Comparison of ENCODE assay signal across 18 cellular contexts in the genomic region with DNA sequence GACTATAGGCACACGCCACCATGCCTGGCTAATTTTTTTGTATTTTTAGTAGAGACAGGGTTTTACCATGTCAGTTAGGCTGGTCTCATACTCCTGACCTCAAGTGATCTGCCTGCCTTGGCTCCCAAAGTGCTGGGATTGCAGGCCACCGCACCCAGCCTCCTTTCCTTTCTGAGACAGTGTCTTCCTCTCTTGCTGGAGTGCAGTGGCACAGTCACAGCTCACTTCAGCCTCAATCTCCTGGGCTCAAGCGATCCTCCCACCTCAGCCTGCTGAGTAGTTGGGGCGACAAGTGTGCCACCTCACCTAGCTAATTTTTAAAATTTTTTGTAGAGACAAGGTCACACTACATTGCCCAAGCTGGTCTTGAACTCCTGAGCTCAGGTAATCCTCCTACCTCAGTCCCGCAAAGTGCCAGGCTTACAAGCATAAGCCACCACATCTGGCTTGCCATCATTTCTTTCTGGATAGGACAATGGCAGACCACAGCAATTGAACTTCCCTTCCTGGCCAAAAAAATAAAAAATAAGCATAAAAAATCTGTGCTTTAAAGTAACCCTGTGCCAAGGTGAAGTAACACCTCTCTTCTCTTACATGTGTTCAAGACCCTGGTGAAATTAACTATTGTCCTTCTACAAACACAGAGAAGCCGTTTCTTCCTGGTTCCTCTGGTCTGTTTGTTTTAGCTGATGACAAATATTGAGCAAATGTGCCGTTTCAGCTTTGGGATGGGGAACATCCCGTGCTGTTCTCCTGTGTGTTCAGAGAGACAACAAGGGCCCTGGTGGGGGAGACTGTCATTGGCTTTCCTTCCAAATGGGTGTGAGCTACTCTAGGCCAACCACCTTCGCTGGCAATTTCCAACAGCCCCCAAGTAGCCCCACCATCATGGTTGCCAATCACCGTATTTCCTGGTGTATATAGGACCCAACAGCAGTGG.
DNase-seq lines count a peak whose midpoint lies in the region; ATAC-seq and TF ChIP-seq lines count a peak whose summit lies in the region.
"Had no signal": no experiment of that assay in that cellular context is flagged by ENCODE, and none has a peak within 500 bp of the region (broad histone marks: within the 10 kb centered on the region; RNA-seq: fewer than 3 reads in every experiment).

No MANE protein-coding gene starts in this region.

- peak; percentile 45 to 55 for TF ChIP-seq RAD21 in liver (IDR thresholded peaks at IDR 0.05)

- H3K9ac ChIP-seq in liver (ENCODE audit: low read depth in 1 of 2, low read length in 2 of 2), result peak overlapping the region in 1 of 2 donors; percentile 49

- H3K27me3 ChIP-seq in PC-9 (ENCODE audit: insufficient read depth, low read depth) (no peaks in the 10 kb centered on the region), liver (ENCODE audit: control insufficient read depth in 4 of 4, insufficient read depth in 4 of 4, low read length in 3 of 4) (no peaks in the 10 kb centered on the region)
- H3K27me3 ChIP-seq: esophagus squamous epithelium, thyroid gland had no signal

- H3F3A ChIP-seq in PC-9 (ENCODE audit: insufficient read depth, low read depth), result peaks cover 20% of the 10 kb centered on the region; the same call in 1 of the 2 replicates

- intact Hi-C loops in PC-9 (cut with micrococcal nuclease; ENCODE audit: unreplicated experiment), result loop anchor here (5.0 kb wide), 1 partner anchor 147 kb away; no protein-coding TSS in a partner anchor

- no peaks in the 10 kb centered on the region for H4K20me1 ChIP-seq in PC-9 (ENCODE audit: insufficient read depth)

- BruUV-seq in PC-9 (replicated peaks; lab: Mats Ljungman, UMichigan), result no TSS peak

- H3K4me3 Mint-ChIP-seq in activated CD4-positive, alpha-beta T cell treated with anti-CD3 and anti-CD28 coated beads, Interleukin-2, amount 10 ng/mL, durations not matched to agents 7 days and 5 days, result no peak overlapping the region
- H3K4me3 Mint-ChIP-seq in stimulated activated naive B cell treated with anti-CD40 and anti-IgM and Interleukin-4, amounts not matched to agents 10 μg/mL and 1 μg/mL and 100 μg/mL, for 72 hours, result no peak overlapping the region
- H3K4me3 Mint-ChIP-seq in activated naive CD8-positive, alpha-beta T cell treated with anti-CD3 and anti-CD28 coated beads, Interleukin-2, amount 50 U/mL, for 24 hours, result no peak overlapping the region
- H3K4me3 Mint-ChIP-seq: naive thymus-derived CD8-positive, alpha-beta T cell had no signal

- no peak for ATAC-seq in stimulated activated naive B cell treated with anti-CD40 and anti-IgM and Interleukin-4, amounts not matched to agents 10 μg/mL and 1 μg/mL and 100 μg/mL, for 72 hours (replicated peaks)
- no peak for ATAC-seq in HG02885 (IDR thresholded peaks at IDR 0.05; ENCODE audit: poor library complexity, unreplicated experiment)
- no peak for ATAC-seq in activated naive CD8-positive, alpha-beta T cell treated with anti-CD3 and anti-CD28 coated beads, Interleukin-2, amount 50 U/mL, for 24 hours
- ATAC-seq: naive thymus-derived CD8-positive, alpha-beta T cell had no signal

- no peaks in the 10 kb centered on the region for H3K36me3 Mint-ChIP-seq in activated CD4-positive, alpha-beta T cell treated with anti-CD3 and anti-CD28 coated beads, Interleukin-2, amount 10 ng/mL, durations not matched to agents 7 days and 5 days (ENCODE audit: low read depth)
- no peaks in the 10 kb centered on the region for H3K36me3 Mint-ChIP-seq in stimulated activated naive B cell treated with anti-CD40 and anti-IgM and Interleukin-4, amounts not matched to agents 10 μg/mL and 1 μg/mL and 100 μg/mL, for 72 hours
- no peaks in the 10 kb centered on the region for H3K36me3 Mint-ChIP-seq in activated naive CD8-positive, alpha-beta T cell treated with anti-CD3 and anti-CD28 coated beads, Interleukin-2, amount 50 U/mL, for 24 hours (ENCODE audit: low read depth)
- H3K36me3 Mint-ChIP-seq: naive thymus-derived CD8-positive, alpha-beta T cell had no signal

- H3K9me2 ChIP-seq in PC-9 (ENCODE audit: insufficient read depth), result no peaks in the 10 kb centered on the region

- H3K79me2 ChIP-seq in PC-9 (ENCODE audit: low read depth), result no peaks in the 10 kb centered on the region

- CTCF ChIA-PET in activated CD4-positive, alpha-beta T cell treated with anti-CD3 and anti-CD28 coated beads, Interleukin-2, amount 10 ng/mL, durations not matched to agents 7 days and 5 days (lab: Charles Lee), result interaction anchor here (0.6 to 1.5 kb wide), 5 partner anchors 10 to 272 kb away, joined by 3 to 4 read pairs (median 3); partner anchors contain the start of gene NUBP1
- CTCF ChIA-PET in PC-9 (lab: Charles Lee), result interaction anchor here (0.5 to 1.2 kb wide), 4 partner anchors 59 to 219 kb away, joined by 5 to 11 read pairs (median 6); no protein-coding TSS in a partner anchor

- POLR2A ChIA-PET in activated CD4-positive, alpha-beta T cell treated with anti-CD3 and anti-CD28 coated beads, Interleukin-2, amount 10 ng/mL, durations not matched to agents 7 days and 5 days (lab: Charles Lee), result no interaction called here
- POLR2A ChIA-PET in PC-9 (lab: Charles Lee; ENCODE audit: unreplicated experiment), result no interaction called here

- H3K4me1 ChIP-seq in PC-9 (replicated peaks; ENCODE audit: insufficient read depth), result peaks cover 30% of the 10 kb centered on the region
- peaks cover 7 to 35% (median 22%) of the 10 kb centered on the region in 4 donors for H3K4me1 ChIP-seq in liver (ENCODE audit: control insufficient read depth in 4 of 4, insufficient read depth in 4 of 4, low read length in 3 of 4)

- peak overlapping the region; percentile 5 for H3K27ac Mint-ChIP-seq in activated CD4-positive, alpha-beta T cell treated with anti-CD3 and anti-CD28 coated beads, Interleukin-2, amount 10 ng/mL, durations not matched to agents 7 days and 5 days
- peak overlapping the region; percentile 72 for H3K27ac Mint-ChIP-seq in stimulated activated naive B cell treated with anti-CD40 and anti-IgM and Interleukin-4, amounts not matched to agents 10 μg/mL and 1 μg/mL and 100 μg/mL, for 72 hours
- H3K27ac Mint-ChIP-seq in activated naive CD8-positive, alpha-beta T cell treated with anti-CD3 and anti-CD28 coated beads, Interleukin-2, amount 50 U/mL, for 24 hours, result no peak overlapping the region
- H3K27ac Mint-ChIP-seq: naive thymus-derived CD8-positive, alpha-beta T cell had no signal

- 0 out of 2 replicates have a peak, but pooled peaks cover 5% of the 10 kb centered on the region for H3K36me3 ChIP-seq in PC-9 (ENCODE audit: low read depth)
- H3K36me3 ChIP-seq in liver (ENCODE audit: control insufficient read depth in 4 of 4, insufficient read depth in 3 of 4, low read depth in 1 of 4, low read length in 3 of 4), result peaks cover 0 to 7% (median 2%) of the 10 kb centered on the region in 4 donors
- H3K36me3 ChIP-seq: thyroid gland had no signal

- H3K27ac ChIP-seq in PC-9, result peak overlapping the region; percentile 86
- H3K27ac ChIP-seq in liver (ENCODE audit: low read depth in 1 of 2, low read length in 2 of 2), result peak overlapping the region; percentile 75 to 89
- H3K27ac ChIP-seq: RWPE1, thyroid gland had no signal

- no peak for DNase-seq in activated CD4-positive, alpha-beta T cell treated with anti-CD3 and anti-CD28 coated beads, Interleukin-2, amount 10 ng/mL, durations not matched to agents 7 days and 5 days
- DNase-seq in activated CD4-positive, alpha-beta T cell treated with anti-CD3 and anti-CD28 coated beads, Interleukin-2, amount 50 U/mL, for 48 hours, result no peak
- DNase-seq in PC-9 (peak in 1 of 2 experiments; percentile 68), H4 (ENCODE audit: low spot score) (no peak)
- no peak for DNase-seq in stimulated activated naive B cell treated with anti-CD40 and anti-IgM and Interleukin-4, amounts not matched to agents 10 μg/mL and 1 μg/mL and 100 μg/mL, for 72 hours
- DNase-seq in activated naive CD8-positive, alpha-beta T cell treated with anti-CD3 and anti-CD28 coated beads, Interleukin-2, amount 50 U/mL, for 24 hours, result no peak
- DNase-seq: C1 segment of cervical spinal cord; central memory CD4-positive, alpha-beta T cell; DMS79; esophagus squamous epithelium; naive thymus-derived CD8-positive, alpha-beta T cell; NCI-H1694; NK-92 treated with Interleukin-12 subunit alpha and Interleukin-12 subunit beta, amount 100 ng/mL, for 24 hours; thyroid gland had no signal

- H3K4me3 ChIP-seq in PC-9 (no peak overlapping the region), liver (ENCODE audit: low read depth in 1 of 3, low read length in 3 of 3) (no peak overlapping the region)
- H3K4me3 ChIP-seq: esophagus squamous epithelium, smooth muscle cell, thyroid gland had no signal

- no peaks in the 10 kb centered on the region for H3K9me3 Mint-ChIP-seq in activated CD4-positive, alpha-beta T cell treated with anti-CD3 and anti-CD28 coated beads, Interleukin-2, amount 10 ng/mL, durations not matched to agents 7 days and 5 days
- H3K9me3 Mint-ChIP-seq in stimulated activated naive B cell treated with anti-CD40 and anti-IgM and Interleukin-4, amounts not matched to agents 10 μg/mL and 1 μg/mL and 100 μg/mL, for 72 hours, result peaks cover 0 to 2% of the 10 kb centered on the region in 2 donors
- no peaks in the 10 kb centered on the region for H3K9me3 Mint-ChIP-seq in activated naive CD8-positive, alpha-beta T cell treated with anti-CD3 and anti-CD28 coated beads, Interleukin-2, amount 50 U/mL, for 24 hours
- H3K9me3 Mint-ChIP-seq: naive thymus-derived CD8-positive, alpha-beta T cell had no signal

- peak overlapping the region; percentile 49; the same call in 1 of the 2 replicates for H2AFZ ChIP-seq in PC-9

- TF ChIP-seq CTCF in PC-9 (conservative IDR thresholded peaks at IDR 0.05), result no peak
- TF ChIP-seq CTCF in liver (IDR thresholded peaks at IDR 0.05; ENCODE audit: low read depth, low read length, missing input control), result peak; percentile 15

- peaks cover 2% of the 10 kb centered on the region for H3K27me3 Mint-ChIP-seq in activated CD4-positive, alpha-beta T cell treated with anti-CD3 and anti-CD28 coated beads, Interleukin-2, amount 10 ng/mL, durations not matched to agents 7 days and 5 days
- H3K27me3 Mint-ChIP-seq in stimulated activated naive B cell treated with anti-CD40 and anti-IgM and Interleukin-4, amounts not matched to agents 10 μg/mL and 1 μg/mL and 100 μg/mL, for 72 hours, result no peaks in the 10 kb centered on the region
- H3K27me3 Mint-ChIP-seq in activated naive CD8-positive, alpha-beta T cell treated with anti-CD3 and anti-CD28 coated beads, Interleukin-2, amount 50 U/mL, for 24 hours, result peaks cover 7% of the 10 kb centered on the region

- WGBS in liver, result 35% methylated on average over 10 of the region's 10 CpGs

- H3K9me3 ChIP-seq in PC-9 (ENCODE audit: insufficient read depth, low read depth), result no peaks in the 10 kb centered on the region
- H3K9me3 ChIP-seq in liver (ENCODE audit: control insufficient read depth in 4 of 4, low read length in 3 of 4), result no peaks in the 10 kb centered on the region
- H3K9me3 ChIP-seq: esophagus squamous epithelium, thyroid gland had no signal

- H3K4me2 ChIP-seq in PC-9, result peak overlapping the region; percentile 48
- H3K4me2 ChIP-seq: smooth muscle cell had no signal

- peaks cover 2% of the 10 kb centered on the region for H3K4me1 Mint-ChIP-seq in activated CD4-positive, alpha-beta T cell treated with anti-CD3 and anti-CD28 coated beads, Interleukin-2, amount 10 ng/mL, durations not matched to agents 7 days and 5 days
- peaks cover 6 to 9% of the 10 kb centered on the region in 2 donors for H3K4me1 Mint-ChIP-seq in stimulated activated naive B cell treated with anti-CD40 and anti-IgM and Interleukin-4, amounts not matched to agents 10 μg/mL and 1 μg/mL and 100 μg/mL, for 72 hours
- no peaks in the 10 kb centered on the region for H3K4me1 Mint-ChIP-seq in activated naive CD8-positive, alpha-beta T cell treated with anti-CD3 and anti-CD28 coated beads, Interleukin-2, amount 50 U/mL, for 24 hours
